In genomic region chr16:89325861-89326471, GRCh38 we compare ENCODE assay signal across 8 cellular contexts.
DNase-seq lines count a peak whose midpoint lies in the region; ATAC-seq, FAIRE-seq and TF ChIP-seq lines count a peak whose summit lies in the region.

No MANE protein-coding gene starts in this region.

- H3K36me3 ChIP-seq in small intestine (ENCODE audit: control insufficient read depth in 2 of 2, insufficient read depth in 2 of 2, low read length in 2 of 2): no peaks in the 10 kb centered on the region

- POLR2A ChIA-PET in activated CD4-positive, alpha-beta T cell treated with anti-CD3 and anti-CD28 coated beads for 36 hours (lab: Charles Lee): interaction anchor here (0.6 to 0.7 kb wide), 2 partner anchors 148 to 196 kb away, joined by 3 to 7 read pairs; no protein-coding TSS in a partner anchor

- H3K9me3 Mint-ChIP-seq in activated CD4-positive, alpha-beta T cell treated with anti-CD3 and anti-CD28 coated beads for 36 hours (ENCODE audit: low read depth): no peaks in the 10 kb centered on the region
- H3K9me3 Mint-ChIP-seq in brain: peaks cover 0 to 2% (median 0%) of the 10 kb centered on the region in 5 experiments

- H3K4me1 Mint-ChIP-seq in activated CD4-positive, alpha-beta T cell treated with anti-CD3 and anti-CD28 coated beads for 36 hours: peaks cover 87% of the 10 kb centered on the region
- peaks cover 70% of the 10 kb centered on the region for H3K4me1 Mint-ChIP-seq in brain

- H3K27ac ChIP-seq in small intestine (ENCODE audit: low read depth in 1 of 2, low read length in 1 of 2): peak overlapping the region in 1 of 2 donors; percentile 51

- no peaks in the 10 kb centered on the region for H3K27me3 ChIP-seq in small intestine (ENCODE audit: control insufficient read depth in 2 of 2, insufficient read depth in 2 of 2, low read length in 2 of 2)

- peak overlapping the region; percentile 77 for H3K27ac Mint-ChIP-seq in activated CD4-positive, alpha-beta T cell treated with anti-CD3 and anti-CD28 coated beads for 36 hours
- peak overlapping the region; percentile 63 to 95 (median 94) for H3K27ac Mint-ChIP-seq in brain

- H3K4me3 Mint-ChIP-seq in activated CD4-positive, alpha-beta T cell treated with anti-CD3 and anti-CD28 coated beads for 36 hours: no peak overlapping the region
- H3K4me3 Mint-ChIP-seq in brain: peak overlapping the region; percentile 11 to 58 (median 39)

- H3K4me1 ChIP-seq in small intestine (ENCODE audit: control insufficient read depth in 2 of 2, insufficient read depth in 1 of 2, low read depth in 1 of 2, low read length in 1 of 2): peaks cover 10 to 11% of the 10 kb centered on the region in 2 donors

- H3K4me3 ChIP-seq in small intestine (ENCODE audit: low read depth in 1 of 2, low read length in 2 of 2): no peak overlapping the region

- WGBS in small intestine, 3 donors: 32 to 38% (median 38%) methylated on average over 18 of the region's 18 CpGs

- ATAC-seq in activated CD4-positive, alpha-beta T cell treated with anti-CD3 and anti-CD28 coated beads for 36 hours: no peak
- ATAC-seq in HG03135 (IDR thresholded peaks at IDR 0.05; ENCODE audit: unreplicated experiment) (no peak), HG03457 (IDR thresholded peaks at IDR 0.05; ENCODE audit: unreplicated experiment) (no peak)

- DNase-seq in activated CD4-positive, alpha-beta T cell treated with anti-CD3 and anti-CD28 coated beads for 36 hours: no peak
- no peak for DNase-seq in activated CD4-positive, alpha-beta T cell treated with anti-CD3 and anti-CD28 coated beads for 4 hours
- DNase-seq in NOMO-1 (lab: John Stamatoyannopoulos, UW; ENCODE audit: unreplicated experiment in 2 of 2) (peak; percentile 65 to 86), iris pigment epithelial cell (ENCODE audit: low read depth) (peak; percentile 87), small intestine (peak; percentile 77)

- TF ChIP-seq CTCF in brain (conservative IDR thresholded peaks at IDR 0.05): no peak

- no peak for FAIRE-seq in small intestine (lab: Jason Lieb, UNC)

- intact Hi-C loops in activated CD4-positive, alpha-beta T cell treated with anti-CD3 and anti-CD28 coated beads for 36 hours (cut with DNase I, micrococcal nuclease): loop anchor here in 1 of 2 experiments (2.0 kb wide), 2 partner anchors 159 to 181 kb away; no protein-coding TSS in a partner anchor

- peaks cover 38% of the 10 kb centered on the region for H3K36me3 Mint-ChIP-seq in activated CD4-positive, alpha-beta T cell treated with anti-CD3 and anti-CD28 coated beads for 36 hours (ENCODE audit: low read depth)
- peaks cover 12% of the 10 kb centered on the region for H3K36me3 Mint-ChIP-seq in brain

- H3K27me3 Mint-ChIP-seq in activated CD4-positive, alpha-beta T cell treated with anti-CD3 and anti-CD28 coated beads for 36 hours: no peaks in the 10 kb centered on the region
- H3K27me3 Mint-ChIP-seq in brain: no peaks in the 10 kb centered on the region

- CTCF ChIA-PET in activated CD4-positive, alpha-beta T cell treated with anti-CD3 and anti-CD28 coated beads for 36 hours (lab: Charles Lee): no interaction called here

- H3K9me3 ChIP-seq in small intestine (ENCODE audit: control insufficient read depth, low read depth): no peaks in the 10 kb centered on the region

Comparison
In these comparisons a context has a peak if more than half of its experiments do, and no peak if none do; other contexts are left out.
1. DNase-seq: peak in NOMO-1 (2 of 2), iris pigment epithelial cell (single experiment) and small intestine (single experiment); none in activated CD4-positive, alpha-beta T cell treated with anti-CD3 and anti-CD28 coated beads for 36 hours (single experiment) and activated CD4-positive, alpha-beta T cell treated with anti-CD3 and anti-CD28 coated beads for 4 hours (0 of 2).